ENCODE assay signal across 2 cellular contexts in the genomic region with DNA sequence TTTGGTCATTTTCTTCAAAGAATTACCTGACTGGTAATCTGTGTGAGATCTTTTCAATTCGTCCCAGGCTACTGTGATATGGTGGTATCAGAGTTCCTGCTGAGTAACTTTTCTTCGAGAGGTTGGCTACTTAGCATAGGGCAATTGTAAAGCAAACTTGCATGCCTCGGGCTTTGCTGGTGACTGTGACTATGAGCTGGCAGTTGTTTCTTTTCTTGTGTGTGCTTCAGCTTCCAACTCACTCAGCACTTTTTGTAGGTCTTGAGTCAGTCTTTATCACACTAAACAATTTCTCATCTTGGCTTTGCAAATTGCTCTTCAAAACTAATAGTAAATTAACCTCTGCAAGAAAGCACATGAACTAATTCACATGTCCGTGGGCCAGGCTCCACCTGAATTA.
TF ChIP-seq lines count a peak whose summit lies in the region.

No MANE protein-coding gene starts in this region.

TF ChIP-seq in SK-N-SH treated with all-trans-retinoic acid at 6 μM for 48 hours, 23 proteins besides CTCF, POLR2A, EP300 and RAD21 (continued from another document):
- TF ChIP-seq, protein P1, sequence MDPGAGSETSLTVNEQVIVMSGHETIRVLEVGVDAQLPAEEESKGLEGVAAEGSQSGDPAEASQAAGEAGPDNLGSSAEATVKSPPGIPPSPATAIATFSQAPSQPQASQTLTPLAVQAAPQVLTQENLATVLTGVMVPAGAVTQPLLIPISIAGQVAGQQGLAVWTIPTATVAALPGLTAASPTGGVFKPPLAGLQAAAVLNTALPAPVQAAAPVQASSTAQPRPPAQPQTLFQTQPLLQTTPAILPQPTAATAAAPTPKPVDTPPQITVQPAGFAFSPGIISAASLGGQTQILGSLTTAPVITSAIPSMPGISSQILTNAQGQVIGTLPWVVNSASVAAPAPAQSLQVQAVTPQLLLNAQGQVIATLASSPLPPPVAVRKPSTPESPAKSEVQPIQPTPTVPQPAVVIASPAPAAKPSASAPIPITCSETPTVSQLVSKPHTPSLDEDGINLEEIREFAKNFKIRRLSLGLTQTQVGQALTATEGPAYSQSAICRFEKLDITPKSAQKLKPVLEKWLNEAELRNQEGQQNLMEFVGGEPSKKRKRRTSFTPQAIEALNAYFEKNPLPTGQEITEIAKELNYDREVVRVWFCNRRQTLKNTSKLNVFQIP (CRISPR knock-in tag; IDR thresholded peaks at IDR 0.05; ENCODE audit: borderline replicate concordance, low read depth) = no peak
- TF ChIP-seq ARNTL (CRISPR knock-in tag; IDR thresholded peaks at IDR 0.05; ENCODE audit: borderline replicate concordance, low read depth) = no peak
- no peak for TF ChIP-seq RARB (CRISPR knock-in tag; IDR thresholded peaks at IDR 0.05)
- no peak for TF ChIP-seq ZNF70 (CRISPR knock-in tag; IDR thresholded peaks at IDR 0.05)
- TF ChIP-seq, protein P2, sequence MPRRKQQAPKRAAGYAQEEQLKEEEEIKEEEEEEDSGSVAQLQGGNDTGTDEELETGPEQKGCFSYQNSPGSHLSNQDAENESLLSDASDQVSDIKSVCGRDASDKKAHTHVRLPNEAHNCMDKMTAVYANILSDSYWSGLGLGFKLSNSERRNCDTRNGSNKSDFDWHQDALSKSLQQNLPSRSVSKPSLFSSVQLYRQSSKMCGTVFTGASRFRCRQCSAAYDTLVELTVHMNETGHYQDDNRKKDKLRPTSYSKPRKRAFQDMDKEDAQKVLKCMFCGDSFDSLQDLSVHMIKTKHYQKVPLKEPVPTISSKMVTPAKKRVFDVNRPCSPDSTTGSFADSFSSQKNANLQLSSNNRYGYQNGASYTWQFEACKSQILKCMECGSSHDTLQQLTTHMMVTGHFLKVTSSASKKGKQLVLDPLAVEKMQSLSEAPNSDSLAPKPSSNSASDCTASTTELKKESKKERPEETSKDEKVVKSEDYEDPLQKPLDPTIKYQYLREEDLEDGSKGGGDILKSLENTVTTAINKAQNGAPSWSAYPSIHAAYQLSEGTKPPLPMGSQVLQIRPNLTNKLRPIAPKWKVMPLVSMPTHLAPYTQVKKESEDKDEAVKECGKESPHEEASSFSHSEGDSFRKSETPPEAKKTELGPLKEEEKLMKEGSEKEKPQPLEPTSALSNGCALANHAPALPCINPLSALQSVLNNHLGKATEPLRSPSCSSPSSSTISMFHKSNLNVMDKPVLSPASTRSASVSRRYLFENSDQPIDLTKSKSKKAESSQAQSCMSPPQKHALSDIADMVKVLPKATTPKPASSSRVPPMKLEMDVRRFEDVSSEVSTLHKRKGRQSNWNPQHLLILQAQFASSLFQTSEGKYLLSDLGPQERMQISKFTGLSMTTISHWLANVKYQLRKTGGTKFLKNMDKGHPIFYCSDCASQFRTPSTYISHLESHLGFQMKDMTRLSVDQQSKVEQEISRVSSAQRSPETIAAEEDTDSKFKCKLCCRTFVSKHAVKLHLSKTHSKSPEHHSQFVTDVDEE (CRISPR knock-in tag; IDR thresholded peaks at IDR 0.05) = no peak
- TF ChIP-seq ZNF8 (CRISPR knock-in tag; IDR thresholded peaks at IDR 0.05) = no peak
- TF ChIP-seq PPARA (CRISPR knock-in tag; IDR thresholded peaks at IDR 0.05; ENCODE audit: borderline replicate concordance) = no peak
TF ChIP-seq in SK-N-SH treated with all-trans-retinoic acid at 6 μM for 48 hours: peak in this region for 0.

TF ChIP-seq in SK-N-SH, 30 proteins besides CTCF, POLR2A, EP300 and RAD21 (continued from another document):
- TF ChIP-seq, protein P3, sequence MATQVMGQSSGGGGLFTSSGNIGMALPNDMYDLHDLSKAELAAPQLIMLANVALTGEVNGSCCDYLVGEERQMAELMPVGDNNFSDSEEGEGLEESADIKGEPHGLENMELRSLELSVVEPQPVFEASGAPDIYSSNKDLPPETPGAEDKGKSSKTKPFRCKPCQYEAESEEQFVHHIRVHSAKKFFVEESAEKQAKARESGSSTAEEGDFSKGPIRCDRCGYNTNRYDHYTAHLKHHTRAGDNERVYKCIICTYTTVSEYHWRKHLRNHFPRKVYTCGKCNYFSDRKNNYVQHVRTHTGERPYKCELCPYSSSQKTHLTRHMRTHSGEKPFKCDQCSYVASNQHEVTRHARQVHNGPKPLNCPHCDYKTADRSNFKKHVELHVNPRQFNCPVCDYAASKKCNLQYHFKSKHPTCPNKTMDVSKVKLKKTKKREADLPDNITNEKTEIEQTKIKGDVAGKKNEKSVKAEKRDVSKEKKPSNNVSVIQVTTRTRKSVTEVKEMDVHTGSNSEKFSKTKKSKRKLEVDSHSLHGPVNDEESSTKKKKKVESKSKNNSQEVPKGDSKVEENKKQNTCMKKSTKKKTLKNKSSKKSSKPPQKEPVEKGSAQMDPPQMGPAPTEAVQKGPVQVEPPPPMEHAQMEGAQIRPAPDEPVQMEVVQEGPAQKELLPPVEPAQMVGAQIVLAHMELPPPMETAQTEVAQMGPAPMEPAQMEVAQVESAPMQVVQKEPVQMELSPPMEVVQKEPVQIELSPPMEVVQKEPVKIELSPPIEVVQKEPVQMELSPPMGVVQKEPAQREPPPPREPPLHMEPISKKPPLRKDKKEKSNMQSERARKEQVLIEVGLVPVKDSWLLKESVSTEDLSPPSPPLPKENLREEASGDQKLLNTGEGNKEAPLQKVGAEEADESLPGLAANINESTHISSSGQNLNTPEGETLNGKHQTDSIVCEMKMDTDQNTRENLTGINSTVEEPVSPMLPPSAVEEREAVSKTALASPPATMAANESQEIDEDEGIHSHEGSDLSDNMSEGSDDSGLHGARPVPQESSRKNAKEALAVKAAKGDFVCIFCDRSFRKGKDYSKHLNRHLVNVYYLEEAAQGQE (IDR thresholded peaks at IDR 0.05; ENCODE audit: low read depth, low read length) = no peak
- TF ChIP-seq CHD2 (IDR thresholded peaks at IDR 0.05; ENCODE audit: low read length, partially characterized antibody) (no peak), RFX5 (IDR thresholded peaks at IDR 0.05; ENCODE audit: low read length) (no peak)
